20 cellular contexts compared by ENCODE assay signal in genomic region chrX:147736045-147736444, GRCh38.
DNase-seq lines count a peak whose midpoint lies in the region; ATAC-seq, FAIRE-seq and TF ChIP-seq lines count a peak whose summit lies in the region.
"Had no signal": no experiment of that assay in that cellular context is flagged by ENCODE, and none has a peak within 500 bp of the region (broad histone marks: within the 10 kb centered on the region; RNA-seq: fewer than 3 reads in every experiment).

No MANE protein-coding gene starts in this region.

- H3K23me2 ChIP-seq in H1 (ENCODE audit: low read depth, low read length) = no peaks in the 10 kb centered on the region

- no peak overlapping the region for H3K4me3 ChIP-seq in DND-41 (ENCODE audit: low read depth in 1 of 2, low read length in 2 of 2)
- no peak overlapping the region for H3K4me3 ChIP-seq in H7 (ENCODE audit: insufficient read depth, low read depth, low read length)
- no peak overlapping the region for H3K4me3 ChIP-seq in H1 (ENCODE audit: extremely low read depth in 1 of 4, insufficient read depth in 2 of 4, low read depth in 3 of 4, low read length in 4 of 4)
- H3K4me3 ChIP-seq: A549, BLaER1 had no signal

- WGBS in H1 (ENCODE audit: extremely low coverage in 1 of 2, insufficient coverage in 1 of 2, insufficient read length in 1 of 2, insufficient replicate concordance in 2 of 2, low coverage in 1 of 2, low lambda C conversion rate in 2 of 2, missing lambda C conversion rate in 1 of 2), 2 experiments = no CpG with 5 or more reads among the region's 5 CpGs

- no peak overlapping the region for H2BK15ac ChIP-seq in H1 (ENCODE audit: low read length)

- POLR2A ChIA-PET in H1 (lab: Charles Lee; ENCODE audit: partially characterized antibody) (interaction anchor here (1.0 kb wide), 1 partner anchor 28 kb away, joined by 3 read pairs; no protein-coding TSS in a partner anchor), RWPE1 (lab: Yijun Ruan, JAX; ENCODE audit: low non-redundant PET) (no interaction called here)

- H3K79me1 ChIP-seq in H1 (ENCODE audit: low read depth, low read length) = no peaks in the 10 kb centered on the region

- H2AFZ ChIP-seq in DND-41 (ENCODE audit: low read depth, low read length) (no peak overlapping the region), H1 (ENCODE audit: low read length) (no peak overlapping the region)

- H4K5ac ChIP-seq in H1 (ENCODE audit: insufficient read length, low read depth, low read length) = no peak overlapping the region

- H3K4me2 ChIP-seq in DND-41 (ENCODE audit: insufficient read depth, low read length) (0 out of 2 replicates have a peak overlapping the region, but pooled peaks have one; percentile 18), H1 (ENCODE audit: insufficient read depth in 1 of 2, low read depth in 2 of 2, low read length in 2 of 2) (no peak overlapping the region)
- H3K4me2 ChIP-seq: A549, BLaER1 had no signal

- TF ChIP-seq POLR2A in H1 (IDR thresholded peaks at IDR 0.05; ENCODE audit: control extremely low read depth in 1 of 2, low read depth in 2 of 2, low read length in 2 of 2) = no peak

- FAIRE-seq in H1 (lab: Jason Lieb, UNC) = no peak
- FAIRE-seq: GM12892, HTR-8/SVneo had no signal

- no peak for TF ChIP-seq RAD21 in H1 (IDR thresholded peaks at IDR 0.05 in 1 of 2, conservative IDR thresholded peaks at IDR 0.05 in 1 of 2; ENCODE audit: low read depth in 2 of 2, low read length in 2 of 2)

- H2AK5ac ChIP-seq in H1 (ENCODE audit: low read depth, low read length) = no peak overlapping the region

- H4K8ac ChIP-seq in H1 (ENCODE audit: extremely low read depth, insufficient read depth, low read length) = no peak overlapping the region

- H4K91ac ChIP-seq in H1 (replicated peaks; ENCODE audit: insufficient read length, low read length) = no peak overlapping the region

- H3K36me3 ChIP-seq in DND-41 (ENCODE audit: insufficient read depth, low read length) (no peaks in the 10 kb centered on the region), H7 (replicated peaks; ENCODE audit: control insufficient read depth, insufficient read depth, low read length) (no peaks in the 10 kb centered on the region), H1 (ENCODE audit: control insufficient read depth in 2 of 4, insufficient read depth in 4 of 4, low read length in 3 of 4) (no peaks in the 10 kb centered on the region)
- H3K36me3 ChIP-seq: BLaER1 had no signal

- no peak for TF ChIP-seq EP300 in H1 (IDR thresholded peaks at IDR 0.05; ENCODE audit: borderline replicate concordance in 1 of 2, low read depth in 2 of 2, low read length in 2 of 2)

- DNase-seq in DND-41 (peak; percentile 28), H7 (peak; percentile 47), H1 (ENCODE audit: low read depth in 1 of 2, low spot score in 2 of 2) (no peak), islet precursor cell (peak; percentile 62), RWPE1 (ENCODE audit: low spot score) (no peak)
- no peak for DNase-seq in stimulated activated CD4-positive, alpha-beta T cell treated with anti-CD3 and anti-CD28 coated beads, Interleukin-4, amount 100 ng/mL, for 4 hours
- DNase-seq: CD4-positive, alpha-beta memory T cell; DMS153; DMS79; EL; GDM1; HFFc6; KG1 had no signal

- H2BK120ac ChIP-seq in H1 (replicated peaks; ENCODE audit: low read depth, low read length) = no peak overlapping the region

- H3K9ac ChIP-seq in DND-41 (ENCODE audit: low read depth, low read length) (peak overlapping the region; percentile 57; the same call in 1 of the 2 replicates), H1 (replicated peaks in 1 of 4; ENCODE audit: extremely low read depth in 1 of 4, low read depth in 3 of 4, low read length in 3 of 4) (no peak overlapping the region)
- H3K9ac ChIP-seq: BLaER1 had no signal

- H4K20me1 ChIP-seq in DND-41 (ENCODE audit: insufficient read depth, low read length) = no peaks in the 10 kb centered on the region
- H4K20me1 ChIP-seq in H1 (replicated peaks in 1 of 2; ENCODE audit: control insufficient read depth in 1 of 2, insufficient read depth in 2 of 2, low read length in 2 of 2) = no peaks in the 10 kb centered on the region
- H4K20me1 ChIP-seq: BLaER1 had no signal

- H3K18ac ChIP-seq in H1 (ENCODE audit: extremely low read depth, low read length) = no peak overlapping the region

- H2BK20ac ChIP-seq in H1 (ENCODE audit: low read length) = no peak overlapping the region

- CTCF ChIA-PET in H1 (lab: Charles Lee; ENCODE audit: partially characterized antibody) = interaction anchor here (1.5 kb wide), 1 partner anchor 47 kb away, joined by 4 read pairs; no protein-coding TSS in a partner anchor
- CTCF ChIA-PET in RWPE1 (lab: Yijun Ruan, JAX) = no interaction called here

- H3K56ac ChIP-seq in H1 (replicated peaks; ENCODE audit: insufficient read length, low read depth, low read length) = no peak overlapping the region

- H2BK5ac ChIP-seq in H1 (ENCODE audit: low read depth, low read length) = no peak overlapping the region

- no peak overlapping the region for H3K14ac ChIP-seq in H1 (ENCODE audit: insufficient read length)

- H2BK12ac ChIP-seq in H1 (ENCODE audit: low read depth, low read length) = no peak overlapping the region

- H3K9me3 ChIP-seq in DND-41 (ENCODE audit: insufficient read depth, low read length, severe bottlenecking) = no peaks in the 10 kb centered on the region
- no peaks in the 10 kb centered on the region for H3K9me3 ChIP-seq in H1 (ENCODE audit: insufficient read depth in 2 of 2, low read depth in 1 of 2, low read length in 1 of 2)
- H3K9me3 ChIP-seq: A549, BLaER1 had no signal

- no peak overlapping the region for H3K23ac ChIP-seq in H1 (ENCODE audit: insufficient read length)

- H3K4ac ChIP-seq in H1 (replicated peaks; ENCODE audit: insufficient read length, low read depth, low read length) = no peak overlapping the region

- H3K79me2 ChIP-seq in DND-41 (ENCODE audit: insufficient read depth, low read length) = no peaks in the 10 kb centered on the region
- no peaks in the 10 kb centered on the region for H3K79me2 ChIP-seq in H1 (ENCODE audit: control insufficient read depth in 1 of 2, insufficient read depth in 2 of 2, low read length in 2 of 2)

- no peak for ATAC-seq in DND-41 (ENCODE audit: insufficient read depth, low read depth)
- no peak for ATAC-seq in HG03571 (IDR thresholded peaks at IDR 0.05; ENCODE audit: unreplicated experiment)
- ATAC-seq: A549, HCT116 had no signal

- H3K27me3 ChIP-seq in DND-41 (ENCODE audit: insufficient read depth, low read length, poor library complexity) (no peaks in the 10 kb centered on the region), H7 (ENCODE audit: control insufficient read depth, insufficient read depth, low read length) (no peaks in the 10 kb centered on the region; the same call in 1 of the 2 replicates), H1 (replicated peaks in 1 of 4; ENCODE audit: control insufficient read depth in 3 of 4, extremely low read depth in 1 of 4, insufficient read depth in 3 of 4, low read length in 3 of 4) (no peaks in the 10 kb centered on the region)

- TF ChIP-seq CTCF in DND-41 (IDR thresholded peaks at IDR 0.05; ENCODE audit: borderline replicate concordance, extremely low read depth, low read length, poor library complexity, severe bottlenecking) = no peak
- no peak for TF ChIP-seq CTCF in H1 (IDR thresholded peaks at IDR 0.05; ENCODE audit: control extremely low read depth in 1 of 3, insufficient read depth in 1 of 3, low read depth in 1 of 3, low read length in 3 of 3)
- TF ChIP-seq CTCF in RWPE1 (conservative IDR thresholded peaks at IDR 0.05; ENCODE audit: low read depth) = no peak

- H3K27ac ChIP-seq in DND-41 (ENCODE audit: low read length) = peak overlapping the region; percentile 91
- no peak overlapping the region for H3K27ac ChIP-seq in H1 (ENCODE audit: low read depth, low read length)
- no peak overlapping the region for H3K27ac ChIP-seq in RWPE1
- H3K27ac ChIP-seq: 22Rv1, A549, BLaER1 had no signal

- H3K4me1 ChIP-seq in DND-41 (ENCODE audit: insufficient read depth, low read length) (peaks cover 67% of the 10 kb centered on the region), H1 (replicated peaks in 1 of 4; ENCODE audit: control insufficient read depth in 3 of 4, insufficient read depth in 4 of 4, low read length in 3 of 4) (no peaks in the 10 kb centered on the region; a peak in 1 of 7 replicates)
- H3K4me1 ChIP-seq: A549 had no signal

TF ChIP-seq in H1, 55 proteins besides CTCF, POLR2A, EP300 and RAD21:
- TF ChIP-seq MAX (IDR thresholded peaks at IDR 0.05) = no peak
- 0 out of 2 replicates have a peak, but pooled peaks have one; percentile 47 for TF ChIP-seq EGR1 (IDR thresholded peaks at IDR 0.05; ENCODE audit: borderline replicate concordance, low read depth, low read length)

Comparison
In these comparisons a context has a peak if more than half of its experiments do, and no peak if none do; other contexts are left out.
1. DNase-seq: peak in DND-41 (single experiment), H7 (single experiment) and islet precursor cell (single experiment); none in H1 (0 of 2), stimulated activated CD4-positive, alpha-beta T cell treated with anti-CD3 and anti-CD28 coated beads, Interleukin-4, amount 100 ng/mL, for 4 hours (0 of 2) and RWPE1 (single experiment).